ENCODE assay signal across 8 cellular contexts in genomic region chr1:206050655-206051235, GRCh38. TPM values are rescaled to one million over a fixed set of nuclear protein-coding genes. Genes with fewer than 3 reads are reported as not detected.
DNase-seq lines count a peak whose midpoint lies in the region; ATAC-seq and TF ChIP-seq lines count a peak whose summit lies in the region.

No MANE protein-coding gene starts in this region.

- H3K4me1 ChIP-seq in left lung = peaks cover 0 to 19% of the 10 kb centered on the region in 2 donors
- H3K4me1 ChIP-seq in right cardiac atrium (ENCODE audit: control insufficient read depth, insufficient read depth, low read length) = peaks cover 2% of the 10 kb centered on the region

- H3K36me3 ChIP-seq in left lung = no peaks in the 10 kb centered on the region

- DNase-seq in COLO668 (lab: John Stamatoyannopoulos, UW; ENCODE audit: unreplicated experiment) (peak; percentile 51), left lung (peak in 1 of 2 donors; percentile 44), EL (no peak), right cardiac atrium (no peak), posterior vena cava (ENCODE audit: low spot score) (no peak)
- DNase-seq in activated CD4-positive, alpha-beta T cell treated with anti-CD3 and anti-CD28 coated beads, Interleukin-2, amount 50 U/mL, for 24 hours (ENCODE audit: low read depth in 1 of 2, low spot score in 1 of 2) = peak; percentile 13 to 54

- WGBS in right cardiac atrium = 80% methylated on average over 6 of the region's 6 CpGs

- H3K9me3 ChIP-seq in left lung (no peaks in the 10 kb centered on the region), right cardiac atrium (ENCODE audit: control insufficient read depth, low read length) (no peaks in the 10 kb centered on the region)

- TF ChIP-seq CTCF in left lung (IDR thresholded peaks at IDR 0.05) = no peak

- ATAC-seq in GM19468 (IDR thresholded peaks at IDR 0.05; ENCODE audit: extremely low read depth, unreplicated experiment) (peak; percentile 78), HG03571 (IDR thresholded peaks at IDR 0.05; ENCODE audit: unreplicated experiment) (peak; percentile 80), left lung (peak; percentile 76), right cardiac atrium (no peak)

- intact Hi-C loops in left lung (cut with DNase I) = no loop called here
- intact Hi-C loops in right cardiac atrium (cut with DNase I) = no loop called here
- intact Hi-C loops in posterior vena cava (cut with DNase I) = no loop called here

- H3K27me3 ChIP-seq in left lung (no peaks in the 10 kb centered on the region), right cardiac atrium (ENCODE audit: control insufficient read depth, insufficient read depth) (no peaks in the 10 kb centered on the region)

- H3K4me3 ChIP-seq in left lung (no peak overlapping the region), right cardiac atrium (ENCODE audit: low read length) (no peak overlapping the region)

- no peak overlapping the region for H3K27ac ChIP-seq in left lung
- H3K27ac ChIP-seq in right cardiac atrium (ENCODE audit: low read length) = no peak overlapping the region

RNA-seq across cellular contexts. Expression of gene RHEX, which starts 2.2 kb away (rescaled TPM):
- total RNA-seq in left lung = 1 to 10 TPM; 1.1 to 2.4 TPM
- 1 to 10 TPM in 1 of 4 donors, under 1 TPM in 2, not detected in 1; 0.17 to 1.7 (median 0.82) TPM for total RNA-seq in right cardiac atrium
- not detected for polyA plus RNA-seq in right cardiac atrium
- 1 to 10 TPM; 1.8 to 4.3 TPM for total RNA-seq in posterior vena cava

RNA-seq across cellular contexts. Expression of gene CTSE, which starts 27.1 kb away (rescaled TPM):
- total RNA-seq in left lung = 100 to 1,000 TPM; 191 to 624 TPM
- under 1 TPM in 1 of 4 donors, not detected in 3; 0.18 TPM for total RNA-seq in right cardiac atrium
- polyA plus RNA-seq in right cardiac atrium = not detected
- not detected for total RNA-seq in posterior vena cava

RNA-seq across cellular contexts. Expression of gene RAB7B, which starts 47.5 kb away (rescaled TPM):
- total RNA-seq in left lung = 10 to 100 TPM; 13.4 to 14.2 TPM
- total RNA-seq in right cardiac atrium = 1 to 10 TPM; 1.6 to 6.0 (median 4.8) TPM
- polyA plus RNA-seq in right cardiac atrium = 2.8 TPM
- total RNA-seq in posterior vena cava = 1 to 10 TPM; 3.2 to 9.2 TPM

Comparison
In these comparisons a context has a peak if more than half of its experiments do, and no peak if none do; other contexts are left out.
1. DNase-seq: peak in COLO668 (single experiment) and activated CD4-positive, alpha-beta T cell treated with anti-CD3 and anti-CD28 coated beads, Interleukin-2, amount 50 U/mL, for 24 hours (2 of 2); none in EL (single experiment), right cardiac atrium (0 of 3) and posterior vena cava (single experiment).
2. ATAC-seq: peak in GM19468 (single experiment), HG03571 (single experiment) and left lung (single experiment); none in right cardiac atrium (0 of 2).
3. RNA of gene CTSE, which starts 27.1 kb away (total RNA-seq): 191 to 624 TPM in left lung; not detected in posterior vena cava and 0.18 TPM in right cardiac atrium; every median in the first group is over 100 times any median in the second.